23 cellular contexts compared by ENCODE assay signal in the genomic region with DNA sequence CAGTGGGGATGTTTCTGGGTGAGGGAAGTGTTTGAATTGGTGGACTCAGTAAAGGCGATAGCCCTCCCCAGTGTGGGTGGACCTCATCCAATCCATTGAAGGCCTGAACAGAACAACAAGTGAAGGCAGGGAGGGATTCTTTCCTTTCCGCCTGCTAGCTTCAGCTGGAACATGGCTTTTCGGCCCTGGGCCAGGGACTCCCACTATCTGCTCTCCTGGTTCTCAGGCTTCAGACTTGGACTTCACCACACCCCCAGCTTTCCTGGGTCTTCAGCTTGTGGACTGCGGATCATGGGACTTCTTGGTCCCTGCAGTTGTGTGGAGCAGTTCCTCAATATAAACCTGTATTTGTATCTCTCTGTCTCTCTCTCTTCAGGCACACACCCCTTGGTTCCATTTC.
"Had no signal": no experiment of that assay in that cellular context is flagged by ENCODE, and none has a peak within 500 bp of the region (broad histone marks: within the 10 kb centered on the region; RNA-seq: fewer than 3 reads in every experiment).

No MANE protein-coding gene starts in this region.

- H3K27me3 Mint-ChIP-seq: activated CD4-positive, alpha-beta memory T cell treated with anti-CD3 and anti-CD28 coated beads for 36 hours; activated naive CD4-positive, alpha-beta T cell treated with anti-CD3 and anti-CD28 coated beads, Interleukin-2, amount 50 U/mL, for 24 hours; naive thymus-derived CD8-positive, alpha-beta T cell had no signal

- H3K27ac ChIP-seq: adrenal gland, gastroesophageal sphincter, heart right ventricle, right lobe of liver, stomach, thyroid gland, vagina, VCaP had no signal

- H3K4me3 ChIP-seq: adrenal gland, gastroesophageal sphincter, heart right ventricle, mucosa of descending colon, right lobe of liver, spleen, stomach, thyroid gland, vagina had no signal

- H3K4me1 ChIP-seq: gastroesophageal sphincter, right lobe of liver had no signal

- H3K36me3 Mint-ChIP-seq: activated CD4-positive, alpha-beta memory T cell treated with anti-CD3 and anti-CD28 coated beads for 36 hours had no signal

- H3K36me3 ChIP-seq: right lobe of liver had no signal

- H3K9me3 Mint-ChIP-seq: activated CD4-positive, alpha-beta memory T cell treated with anti-CD3 and anti-CD28 coated beads for 36 hours; activated naive CD4-positive, alpha-beta T cell treated with anti-CD3 and anti-CD28 coated beads, Interleukin-2, amount 50 U/mL, for 24 hours; activated T-cell treated with anti-CD3 and anti-CD28 coated beads, Interleukin-2, amount 50 U/mL, for 4 hours; endodermal cell; naive thymus-derived CD8-positive, alpha-beta T cell had no signal

- H3K4me3 Mint-ChIP-seq: activated CD4-positive, alpha-beta memory T cell treated with anti-CD3 and anti-CD28 coated beads for 36 hours; activated naive CD4-positive, alpha-beta T cell treated with anti-CD3 and anti-CD28 coated beads, Interleukin-2, amount 50 U/mL, for 24 hours; activated T-cell treated with anti-CD3 and anti-CD28 coated beads, Interleukin-2, amount 50 U/mL, for 4 hours; endodermal cell; naive thymus-derived CD8-positive, alpha-beta T cell had no signal

- DNase-seq: activated CD4-positive, alpha-beta memory T cell treated with anti-CD3 and anti-CD28 coated beads for 36 hours; activated CD4-positive, alpha-beta T cell treated with anti-CD3 and anti-CD28 coated beads for 1 hour; activated effector memory CD4-positive, alpha-beta T cell treated with anti-CD3 and anti-CD28 coated beads, Interleukin-2, amount 50 U/mL, for 16 hours; activated T-cell treated with anti-CD3 and anti-CD28 coated beads, Interleukin-2, amount 50 U/mL, for 4 hours; adrenal gland; cerebellar nuclear complex; dermis blood vessel endothelial cell; endodermal cell; erythroblast; heart right ventricle; mucosa of descending colon; naive thymus-derived CD8-positive, alpha-beta T cell; right lobe of liver; SK-N-SH; spleen; stomach; T-helper 1 cell; thyroid gland had no signal

- H3K27ac Mint-ChIP-seq: activated CD4-positive, alpha-beta memory T cell treated with anti-CD3 and anti-CD28 coated beads for 36 hours; activated naive CD4-positive, alpha-beta T cell treated with anti-CD3 and anti-CD28 coated beads, Interleukin-2, amount 50 U/mL, for 24 hours; endodermal cell had no signal

- H3K27me3 ChIP-seq: adrenal gland, gastroesophageal sphincter, heart right ventricle, right lobe of liver, spleen, stomach, thyroid gland, vagina had no signal

- ATAC-seq: activated T-cell treated with anti-CD3 and anti-CD28 coated beads, Interleukin-2, amount 50 U/mL, for 4 hours; gastroesophageal sphincter; heart right ventricle; left lobe of liver; mucosa of descending colon; naive thymus-derived CD8-positive, alpha-beta T cell had no signal

- H3K9me3 ChIP-seq: adrenal gland, gastroesophageal sphincter, heart right ventricle, mucosa of descending colon, right lobe of liver, SK-N-SH, spleen, stomach, thyroid gland, vagina had no signal
